Comparison of ENCODE assay signal across 16 cellular contexts in genomic region chr3:159025733-159026132, GRCh38. TPM values are rescaled to one million over a fixed set of nuclear protein-coding genes. Genes with fewer than 3 reads are reported as not detected.
DNase-seq lines count a peak whose midpoint lies in the region; ATAC-seq and TF ChIP-seq lines count a peak whose summit lies in the region.
"Had no signal": no experiment of that assay in that cellular context is flagged by ENCODE, and none has a peak within 500 bp of the region (broad histone marks: within the 10 kb centered on the region; RNA-seq: fewer than 3 reads in every experiment).

No MANE protein-coding gene starts in this region.

- H3K27me3 Mint-ChIP-seq in WTC11 (ENCODE audit: low read depth): peaks cover 3% of the 10 kb centered on the region; the same call in 1 of the 2 replicates
- H3K27me3 Mint-ChIP-seq: CD4-positive, alpha-beta T cell had no signal

- CTCF ChIA-PET in WTC11 (lab: Charles Lee): no interaction called here

- DNase-seq in M059J (ENCODE audit: low read depth): peak; percentile 18
- no peak for DNase-seq in WTC11 (ENCODE audit: low spot score)
- DNase-seq in epithelial cell of prostate (ENCODE audit: low read depth, low spot score): peak; percentile 22
- no peak for DNase-seq in BE2C
- no peak for DNase-seq in cerebellar nuclear complex (lab: John Stamatoyannopoulos, UW)
- no peak for DNase-seq in SIG-M5 (lab: John Stamatoyannopoulos, UW)
- DNase-seq: ACHN; Caco-2; CD4-positive, alpha-beta T cell; GDM1; HCEC 1CT had no signal

- H3K9me3 ChIP-seq in BE2C: no peaks in the 10 kb centered on the region
- H3K9me3 ChIP-seq: Caco-2 had no signal

- POLR2A ChIA-PET in WTC11 (lab: Charles Lee): no interaction called here

- no peaks in the 10 kb centered on the region for H3K4me1 Mint-ChIP-seq in WTC11
- H3K4me1 Mint-ChIP-seq: GM23338 had no signal

- H3K27ac Mint-ChIP-seq in WTC11: no peak overlapping the region
- H3K27ac Mint-ChIP-seq: CD4-positive, alpha-beta T cell; GM23338 had no signal

- H3K4me1 ChIP-seq in BE2C: no peaks in the 10 kb centered on the region
- H3K4me1 ChIP-seq: Caco-2 had no signal

- H3K27me3 ChIP-seq in BE2C: no peaks in the 10 kb centered on the region

- no peaks in the 10 kb centered on the region; the same call in 1 of the 2 replicates for H3K36me3 Mint-ChIP-seq in WTC11

- TF ChIP-seq CTCF in WTC11 (IDR thresholded peaks at IDR 0.05) (no peak), BE2C (IDR thresholded peaks at IDR 0.05; ENCODE audit: low read depth, low read length) (no peak)

- no peaks in the 10 kb centered on the region for H3K36me3 ChIP-seq in BE2C

- no peak overlapping the region for H3K27ac ChIP-seq in epithelial cell of prostate
- H3K27ac ChIP-seq: C4-2B had no signal

- ATAC-seq in WTC11 (peak; percentile 62), GM21723 (IDR thresholded peaks at IDR 0.05; ENCODE audit: unreplicated experiment) (no peak)
- ATAC-seq: GM23338 had no signal

- no peak overlapping the region for H3K4me3 ChIP-seq in BE2C (ENCODE audit: low read depth, low read length)
- H3K4me3 ChIP-seq: GM23338 had no signal

- no peak overlapping the region for H3K4me3 Mint-ChIP-seq in WTC11
- H3K4me3 Mint-ChIP-seq: CD4-positive, alpha-beta T cell; GM23338 had no signal

- 0 out of 2 replicates have a peak, but pooled peaks cover 3% of the 10 kb centered on the region for H3K9me3 Mint-ChIP-seq in WTC11

TF ChIP-seq in WTC11, 78 proteins besides CTCF, POLR2A, EP300 and RAD21:
- TF ChIP-seq ZNF263 (CRISPR knock-in tag; IDR thresholded peaks at IDR 0.05; ENCODE audit: low read depth) (no peak), ZNF121 (CRISPR knock-in tag; IDR thresholded peaks at IDR 0.05) (no peak), ATF6 (CRISPR knock-in tag; IDR thresholded peaks at IDR 0.05) (no peak), ZNF232 (CRISPR knock-in tag; IDR thresholded peaks at IDR 0.05) (no peak), CDX4 (CRISPR knock-in tag; IDR thresholded peaks at IDR 0.05; ENCODE audit: borderline replicate concordance) (no peak), JUN (CRISPR knock-in tag; IDR thresholded peaks at IDR 0.05) (no peak), ETV6 (CRISPR knock-in tag; IDR thresholded peaks at IDR 0.05) (no peak), ZNF423 (CRISPR knock-in tag; IDR thresholded peaks at IDR 0.05) (no peak), TEAD1 (CRISPR knock-in tag; IDR thresholded peaks at IDR 0.05) (no peak), SMAD4 (CRISPR knock-in tag; IDR thresholded peaks at IDR 0.05) (no peak), IRF2 (CRISPR knock-in tag; IDR thresholded peaks at IDR 0.05; ENCODE audit: borderline replicate concordance, low read depth) (no peak), ATF1 (CRISPR knock-in tag; IDR thresholded peaks at IDR 0.05) (no peak), E2F5 (CRISPR knock-in tag; IDR thresholded peaks at IDR 0.05) (no peak), ZNF671 (CRISPR knock-in tag; IDR thresholded peaks at IDR 0.05) (no peak), NFE2L1 (CRISPR knock-in tag; IDR thresholded peaks at IDR 0.05) (no peak), EMX1 (CRISPR knock-in tag; IDR thresholded peaks at IDR 0.05) (no peak), NFATC4 (CRISPR knock-in tag; IDR thresholded peaks at IDR 0.05) (no peak), TCF7 (CRISPR knock-in tag; IDR thresholded peaks at IDR 0.05; ENCODE audit: low read depth) (no peak), AR (CRISPR knock-in tag; IDR thresholded peaks at IDR 0.05) (no peak)
TF ChIP-seq in WTC11: peak in this region for 0.

RNA-seq across cellular contexts. Expression of gene IQCJ, which starts 43.4 kb away (rescaled TPM):
- not detected in 2 replicates for total RNA-seq in M059J (2014; rRNA removed; shearing (Covaris generic))
- total RNA-seq in WTC11 (2021): 0.17 to 0.37 TPM in 2 of 3 replicates, not detected in the other
- polyA plus RNA-seq in BE2C (2012; ENCODE audit: insufficient read depth, insufficient read length, low read depth): not detected
- total RNA-seq: Caco-2; CD4-positive, alpha-beta T cell; GM23338; HT-29 had no signal
- polyA plus RNA-seq: BJ, GM23338 had no signal

Comparison
In these comparisons a context has a peak if more than half of its experiments do, and no peak if none do; other contexts are left out.
1. DNase-seq: peak in M059J (single experiment) and epithelial cell of prostate (single experiment); none in WTC11 (single experiment), BE2C (single experiment), cerebellar nuclear complex (0 of 2) and SIG-M5 (single experiment).